In genomic region chr2:238285653-238286082, GRCh38 we compare ENCODE assay signal across 8 cellular contexts. TPM values are rescaled to one million over a fixed set of nuclear protein-coding genes. Genes with fewer than 3 reads are reported as not detected.
DNase-seq lines count a peak whose midpoint lies in the region; ATAC-seq and TF ChIP-seq lines count a peak whose summit lies in the region.

No MANE protein-coding gene starts in this region.

- peak; percentile 95 for DNase-seq in colonic mucosa
- DNase-seq in lower lobe of right lung = peak; percentile 87
- DNase-seq in ureter (ENCODE audit: low spot score) = peak; percentile 90
- no peak for DNase-seq in erythroblast (lab: John Stamatoyannopoulos, UW)
- no peak for DNase-seq in central memory CD4-positive, alpha-beta T cell
- no peak for DNase-seq in MG63

- peaks cover 3% of the 10 kb centered on the region for H3K79me2 ChIP-seq in ACC112 (ENCODE audit: control insufficient read depth, insufficient read depth, low read length, unreplicated experiment)
- H3K79me2 ChIP-seq in Loucy (ENCODE audit: insufficient read depth, low read length) = peaks cover 68% of the 10 kb centered on the region

- H3K36me3 ChIP-seq in ACC112 (ENCODE audit: insufficient read depth, low read length) (no peaks in the 10 kb centered on the region), Loucy (ENCODE audit: insufficient read depth, low read length) (no peaks in the 10 kb centered on the region), colonic mucosa (no peaks in the 10 kb centered on the region), lower lobe of right lung (no peaks in the 10 kb centered on the region), MG63 (no peaks in the 10 kb centered on the region)

- H3K27ac ChIP-seq in ACC112 (ENCODE audit: low read depth, low read length) = peak overlapping the region; percentile 84
- H3K27ac ChIP-seq in colonic mucosa = peak overlapping the region; percentile 92
- H3K27ac ChIP-seq in lower lobe of right lung = peak overlapping the region; percentile 93

- H3K9ac ChIP-seq in Loucy (ENCODE audit: low read depth, low read length, poor library complexity, severe bottlenecking) = peak overlapping the region; percentile 35
- H3K9ac ChIP-seq in colonic mucosa (ENCODE audit: low read depth in 2 of 2, low read length in 2 of 2) = peak overlapping the region; percentile 61 to 99

- H3F3A ChIP-seq in Loucy (ENCODE audit: low read depth) = no peaks in the 10 kb centered on the region

- ATAC-seq in lower lobe of right lung = peak; percentile 60 to 62

- peak overlapping the region; percentile 79 for H3K4me2 ChIP-seq in Loucy (ENCODE audit: low read depth, low read length, poor library complexity, severe bottlenecking)

- H3K4me3 ChIP-seq in ACC112 (ENCODE audit: low read depth, low read length) (peak overlapping the region; percentile 40; the same call in 1 of the 2 replicates), Loucy (ENCODE audit: low read length, poor library complexity, severe bottlenecking) (peak overlapping the region; percentile 75), colonic mucosa (no peak overlapping the region), lower lobe of right lung (no peak overlapping the region), MG63 (no peak overlapping the region)

- peaks cover 29% of the 10 kb centered on the region for H3K4me1 ChIP-seq in ACC112 (ENCODE audit: control insufficient read depth, insufficient read depth, low read length, unreplicated experiment)
- H3K4me1 ChIP-seq in Loucy (ENCODE audit: insufficient read depth, low read length, poor library complexity, severe bottlenecking) = peaks cover 71% of the 10 kb centered on the region
- peaks cover 18% of the 10 kb centered on the region for H3K4me1 ChIP-seq in colonic mucosa
- peaks cover 74% of the 10 kb centered on the region for H3K4me1 ChIP-seq in lower lobe of right lung

- no peak for TF ChIP-seq CTCF in Loucy (conservative IDR thresholded peaks at IDR 0.05; ENCODE audit: low read length)
- no peak for TF ChIP-seq CTCF in colonic mucosa (IDR thresholded peaks at IDR 0.05)
- TF ChIP-seq CTCF in lower lobe of right lung (IDR thresholded peaks at IDR 0.05) = no peak

- H3K27me3 ChIP-seq in ACC112 (ENCODE audit: insufficient read depth, low read length) (no peaks in the 10 kb centered on the region), Loucy (ENCODE audit: insufficient read depth, low read length, poor library complexity, severe bottlenecking) (no peaks in the 10 kb centered on the region), colonic mucosa (no peaks in the 10 kb centered on the region), lower lobe of right lung (ENCODE audit: low read depth) (no peaks in the 10 kb centered on the region), MG63 (no peaks in the 10 kb centered on the region)

- H4K20me1 ChIP-seq in Loucy (ENCODE audit: insufficient read depth, low read length, poor library complexity, severe bottlenecking) = peaks cover 34% of the 10 kb centered on the region

- H2AFZ ChIP-seq in ACC112 (ENCODE audit: low read length, unreplicated experiment) = no peak overlapping the region
- H2AFZ ChIP-seq in Loucy (ENCODE audit: low read length) = no peak overlapping the region

- TF ChIP-seq POLR2A in erythroblast (IDR thresholded peaks at IDR 0.05; ENCODE audit: low read length) = no peak

- H3K9me2 ChIP-seq in Loucy (replicated peaks; ENCODE audit: low read depth, low read length) = no peaks in the 10 kb centered on the region

- intact Hi-C loops in colonic mucosa (cut with DNase I) (no loop called here), lower lobe of right lung (cut with DNase I) (no loop called here)

- H3K9me3 ChIP-seq in Loucy (ENCODE audit: insufficient read depth, low read depth, low read length) (no peaks in the 10 kb centered on the region), colonic mucosa (no peaks in the 10 kb centered on the region), lower lobe of right lung (no peaks in the 10 kb centered on the region), MG63 (no peaks in the 10 kb centered on the region)

RNA-seq across cellular contexts. Expression of gene PER2, which starts 2.7 kb away (rescaled TPM):
- total RNA-seq in colonic mucosa (10 to 100 TPM; 22.1 to 29.2 TPM), lower lobe of right lung (24.9 TPM), ureter (30.5 TPM)
- 0.54 and 0.72 TPM in 2 replicates for total RNA-seq in MG63 (2014; rRNA removed; shearing (Covaris generic); ENCODE audit: low replicate concordance)

RNA-seq across cellular contexts. Expression of gene TRAF3IP1, which starts 34.6 kb away (rescaled TPM):
- total RNA-seq in colonic mucosa (10 to 100 TPM; 16.2 to 18.5 TPM), lower lobe of right lung (21.7 TPM), ureter (22.4 TPM)
- total RNA-seq in MG63 (2014; rRNA removed; shearing (Covaris generic); ENCODE audit: low replicate concordance) = 3.3 and 3.8 TPM in 2 replicates

RNA-seq across cellular contexts. Expression of gene HES6, which starts 45.8 kb away (rescaled TPM):
- total RNA-seq in colonic mucosa (10 to 100 TPM; 55.6 to 79.5 TPM), lower lobe of right lung (6.1 TPM), ureter (3.4 TPM)
- 23.5 and 30.4 TPM in 2 replicates for total RNA-seq in MG63 (2014; rRNA removed; shearing (Covaris generic); ENCODE audit: low replicate concordance)

Comparison
In these comparisons a context has a peak if more than half of its experiments do, and no peak if none do; other contexts are left out.
1. H3K4me3 ChIP-seq: peak in ACC112 (single experiment) and Loucy (single experiment); none in colonic mucosa (single experiment), lower lobe of right lung (single experiment) and MG63 (single experiment).
2. DNase-seq: peak in colonic mucosa (single experiment), lower lobe of right lung (single experiment) and ureter (single experiment); none in erythroblast (0 of 2), central memory CD4-positive, alpha-beta T cell (single experiment) and MG63 (single experiment).
3. RNA of gene PER2, which starts 2.7 kb away (total RNA-seq): 30.5 TPM in ureter (single experiment), 22.1 to 29.2 TPM in colonic mucosa and 24.9 TPM in lower lobe of right lung (single experiment); 0.54 to 0.72 TPM in MG63; every median in the first group is over 10 times any median in the second.
4. Peak in every context shown above with its lines, with median percentiles within 50 percentile points of each other: H3K27ac ChIP-seq.